19 cellular contexts compared by ENCODE assay signal in the genomic region with DNA sequence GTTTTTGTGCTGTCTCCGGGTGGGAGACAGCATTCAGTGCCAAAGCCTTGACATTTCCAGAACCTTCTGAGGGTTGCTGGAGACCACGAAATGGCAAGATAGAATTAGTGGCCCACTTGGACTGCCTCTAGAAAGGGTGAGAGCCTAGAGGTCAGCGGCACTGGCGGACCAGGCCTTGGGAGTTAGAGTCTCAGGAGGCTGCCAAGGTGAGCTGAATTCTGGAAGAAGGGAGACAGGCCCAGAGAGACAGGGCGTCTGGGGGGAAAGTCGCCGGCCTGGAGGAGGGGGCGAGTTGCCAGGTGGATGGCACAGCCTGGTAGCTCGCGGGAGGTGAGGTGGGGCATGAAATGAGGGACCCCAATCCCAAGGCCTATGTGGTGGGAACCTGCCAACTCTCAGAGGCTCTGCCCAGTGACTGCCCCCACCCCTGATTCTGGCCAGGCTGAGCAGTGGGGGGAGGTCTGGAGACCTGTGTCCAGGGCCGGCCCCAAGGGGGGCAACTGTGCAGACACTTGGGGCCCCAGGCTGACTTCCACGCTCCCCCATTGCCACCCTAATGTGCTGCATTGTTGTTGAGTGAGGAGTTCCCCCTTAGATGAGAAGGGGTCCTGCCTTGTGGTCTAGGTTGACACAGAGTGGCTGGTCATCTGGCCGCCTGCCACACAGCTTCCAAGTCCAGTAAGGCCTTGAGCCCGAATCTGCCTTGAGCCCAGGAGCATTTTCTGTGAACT.
DNase-seq lines count a peak whose midpoint lies in the region; ATAC-seq and TF ChIP-seq lines count a peak whose summit lies in the region.
"Had no signal": no experiment of that assay in that cellular context is flagged by ENCODE, and none has a peak within 500 bp of the region (broad histone marks: within the 10 kb centered on the region; RNA-seq: fewer than 3 reads in every experiment).

No MANE protein-coding gene starts in this region.

- H3K36me3 ChIP-seq in heart left ventricle, result no peaks in the 10 kb centered on the region
- no peaks in the 10 kb centered on the region for H3K36me3 ChIP-seq in colonic mucosa
- no peaks in the 10 kb centered on the region for H3K36me3 ChIP-seq in thyroid gland
- no peaks in the 10 kb centered on the region for H3K36me3 ChIP-seq in A673 (ENCODE audit: insufficient read depth, low read length, poor library complexity, severe bottlenecking)
- H3K36me3 ChIP-seq: left lung had no signal

- intact Hi-C loops in heart left ventricle (cut with DNase I), result no loop called here
- intact Hi-C loops in Right ventricle myocardium inferior (cut with DNase I), result no loop called here
- intact Hi-C loops in colonic mucosa (cut with DNase I), result no loop called here
- intact Hi-C loops in thyroid gland (cut with DNase I), result no loop called here
- intact Hi-C loops in A673 (cut with micrococcal nuclease; ENCODE audit: unreplicated experiment), result no loop called here
- intact Hi-C loops in activated CD4-positive, alpha-beta T cell treated with anti-CD3 and anti-CD28 coated beads for 36 hours (cut with DNase I, micrococcal nuclease), result no loop called here

- peaks cover 46% of the 10 kb centered on the region for H3K4me1 Mint-ChIP-seq in nephron progenitor cell
- H3K4me1 Mint-ChIP-seq in activated CD4-positive, alpha-beta T cell treated with anti-CD3 and anti-CD28 coated beads for 36 hours, result no peaks in the 10 kb centered on the region
- H3K4me1 Mint-ChIP-seq: activated CD8-positive, alpha-beta memory T cell treated with anti-CD3 and anti-CD28 coated beads, Interleukin-2, amount 10 ng/mL, durations not matched to agents 7 days and 5 days; activated T-helper 17 cell treated with anti-CD3 and anti-CD28 coated beads, Interleukin-2, amount 50 U/mL, for 72 hours had no signal

- TF ChIP-seq CTCF in heart left ventricle (IDR thresholded peaks at IDR 0.05) (no peak), colonic mucosa (IDR thresholded peaks at IDR 0.05) (no peak), nephron progenitor cell (IDR thresholded peaks at IDR 0.05) (no peak), thyroid gland (IDR thresholded peaks at IDR 0.05) (no peak), A673 (conservative IDR thresholded peaks at IDR 0.05; ENCODE audit: low read depth, low read length) (no peak)

- H3K4me3 ChIP-seq in heart left ventricle, result no peak overlapping the region
- H3K4me3 ChIP-seq in colonic mucosa, result no peak overlapping the region
- no peak overlapping the region for H3K4me3 ChIP-seq in thyroid gland (replicated peaks in 1 of 3)
- no peak overlapping the region for H3K4me3 ChIP-seq in A673 (ENCODE audit: low read depth, low read length, poor library complexity, severe bottlenecking)
- H3K4me3 ChIP-seq: left lung had no signal

- no TSS peak for BruUV-seq in A673 (replicated peaks; lab: Mats Ljungman, UMichigan)

- POLR2A ChIA-PET in A673 (lab: Charles Lee; ENCODE audit: low non-redundant PET), result no interaction called here
- POLR2A ChIA-PET in activated CD4-positive, alpha-beta T cell treated with anti-CD3 and anti-CD28 coated beads for 36 hours (lab: Charles Lee), result no interaction called here

- peaks cover 33% of the 10 kb centered on the region for H3K27me3 Mint-ChIP-seq in nephron progenitor cell (ENCODE audit: low read depth, poor library complexity)
- H3K27me3 Mint-ChIP-seq in activated CD4-positive, alpha-beta T cell treated with anti-CD3 and anti-CD28 coated beads for 36 hours, result no peaks in the 10 kb centered on the region

- ATAC-seq in heart left ventricle, result no peak
- no peak for ATAC-seq in Right ventricle myocardium inferior
- no peak for ATAC-seq in GM21576 (IDR thresholded peaks at IDR 0.05; ENCODE audit: unreplicated experiment)
- ATAC-seq in activated CD4-positive, alpha-beta T cell treated with anti-CD3 and anti-CD28 coated beads for 36 hours, result no peak
- ATAC-seq: activated CD8-positive, alpha-beta memory T cell treated with anti-CD3 and anti-CD28 coated beads, Interleukin-2, amount 10 ng/mL, durations not matched to agents 7 days and 5 days; activated T-helper 17 cell treated with anti-CD3 and anti-CD28 coated beads, Interleukin-2, amount 50 U/mL, for 72 hours had no signal

- WGBS in heart left ventricle, 4 donors, result 84 to 92% (median 90%) methylated on average over 12 to 14 of the region's 14 CpGs
- WGBS in thyroid gland, 2 donors, result 90 to 94% methylated on average over 11 to 14 of the region's 14 CpGs

- H3K4me1 ChIP-seq in heart left ventricle (peaks cover 0 to 42% (median 29%) of the 10 kb centered on the region in 12 donors), colonic mucosa (peaks cover 2% of the 10 kb centered on the region), thyroid gland (peaks cover 27 to 33% of the 10 kb centered on the region in 2 donors), A673 (ENCODE audit: insufficient read depth, low read length, poor library complexity, severe bottlenecking) (peaks cover 26% of the 10 kb centered on the region)

- TF ChIP-seq POLR2A in heart left ventricle (IDR thresholded peaks at IDR 0.05), result no peak
- TF ChIP-seq POLR2A in thyroid gland (IDR thresholded peaks at IDR 0.05), result no peak

- no peak overlapping the region for H3K4me3 Mint-ChIP-seq in nephron progenitor cell
- H3K4me3 Mint-ChIP-seq in activated CD4-positive, alpha-beta T cell treated with anti-CD3 and anti-CD28 coated beads for 36 hours, result no peak overlapping the region
- H3K4me3 Mint-ChIP-seq: activated CD8-positive, alpha-beta memory T cell treated with anti-CD3 and anti-CD28 coated beads, Interleukin-2, amount 10 ng/mL, durations not matched to agents 7 days and 5 days; activated T-helper 17 cell treated with anti-CD3 and anti-CD28 coated beads, Interleukin-2, amount 50 U/mL, for 72 hours had no signal

- peaks cover 0 to 9% (median 0%) of the 10 kb centered on the region in 9 donors for H3K27me3 ChIP-seq in heart left ventricle
- H3K27me3 ChIP-seq in colonic mucosa, result no peaks in the 10 kb centered on the region
- H3K27me3 ChIP-seq in thyroid gland, result no peaks in the 10 kb centered on the region
- no peaks in the 10 kb centered on the region for H3K27me3 ChIP-seq in A673 (replicated peaks; ENCODE audit: insufficient read depth, low read depth, low read length, poor library complexity)

- CTCF ChIA-PET in A673 (lab: Charles Lee), result no interaction called here
- CTCF ChIA-PET in activated CD4-positive, alpha-beta T cell treated with anti-CD3 and anti-CD28 coated beads for 36 hours (lab: Charles Lee), result interaction anchor here (0.6 kb wide), 1 partner anchor 11 kb away, joined by 3 read pairs; no protein-coding TSS in a partner anchor

- H3K9me3 Mint-ChIP-seq in nephron progenitor cell, result no peaks in the 10 kb centered on the region
- no peaks in the 10 kb centered on the region for H3K9me3 Mint-ChIP-seq in activated CD4-positive, alpha-beta T cell treated with anti-CD3 and anti-CD28 coated beads for 36 hours (ENCODE audit: low read depth)
- H3K9me3 Mint-ChIP-seq: activated T-helper 17 cell treated with anti-CD3 and anti-CD28 coated beads, Interleukin-2, amount 50 U/mL, for 72 hours had no signal

- peak in 1 of 5 donors; percentile 38 for DNase-seq in heart left ventricle
- DNase-seq in Right ventricle myocardium inferior (ENCODE audit: missing footprints), result no peak
- peak; percentile 25 for DNase-seq in colonic mucosa
- no peak for DNase-seq in nephron progenitor cell
- no peak for DNase-seq in thyroid gland
- DNase-seq in A673 (ENCODE audit: low spot score), result no peak
- no peak for DNase-seq in activated CD4-positive, alpha-beta T cell treated with anti-CD3 and anti-CD28 coated beads for 36 hours
- DNase-seq: 8988T; activated CD8-positive, alpha-beta memory T cell treated with anti-CD3 and anti-CD28 coated beads, Interleukin-2, amount 10 ng/mL, durations not matched to agents 7 days and 5 days; amygdala; DMS 273 treated with DMSO at 0.1 percent for 48 hours; GDM1; left lung; NCI-H69; OCI-M1; stimulated activated CD4-positive, alpha-beta T cell treated with anti-CD3 and anti-CD28 coated beads, Interleukin-12 subunit alpha, Interleukin-12 subunit beta, amount 100 ng/mL, for 4 hours; T1000 had no signal

- peak overlapping the region; percentile 11 for H3K27ac Mint-ChIP-seq in nephron progenitor cell
- no peak overlapping the region for H3K27ac Mint-ChIP-seq in activated CD4-positive, alpha-beta T cell treated with anti-CD3 and anti-CD28 coated beads for 36 hours
- H3K27ac Mint-ChIP-seq: activated CD8-positive, alpha-beta memory T cell treated with anti-CD3 and anti-CD28 coated beads, Interleukin-2, amount 10 ng/mL, durations not matched to agents 7 days and 5 days; activated T-helper 17 cell treated with anti-CD3 and anti-CD28 coated beads, Interleukin-2, amount 50 U/mL, for 72 hours had no signal

- no peak overlapping the region for H3K9ac ChIP-seq in colonic mucosa (ENCODE audit: low read depth in 2 of 2, low read length in 2 of 2)

- no peaks in the 10 kb centered on the region for H3K9me3 ChIP-seq in heart left ventricle
- no peaks in the 10 kb centered on the region for H3K9me3 ChIP-seq in colonic mucosa
- no peaks in the 10 kb centered on the region for H3K9me3 ChIP-seq in thyroid gland
- no peaks in the 10 kb centered on the region for H3K9me3 ChIP-seq in A673 (ENCODE audit: low read depth, low read length, poor library complexity, severe bottlenecking)
- H3K9me3 ChIP-seq: left lung had no signal

- H3K27ac ChIP-seq in heart left ventricle (peak overlapping the region in 8 of 12 donors; percentile 56 to 86 (median 80)), colonic mucosa (no peak overlapping the region), thyroid gland (peak overlapping the region in 2 of 3 donors; percentile 84 to 92), A673 (ENCODE audit: low read depth, low read length, poor library complexity, severe bottlenecking) (no peak overlapping the region)

- H3K36me3 Mint-ChIP-seq in nephron progenitor cell (ENCODE audit: low read depth), result no peaks in the 10 kb centered on the region
- H3K36me3 Mint-ChIP-seq in activated CD4-positive, alpha-beta T cell treated with anti-CD3 and anti-CD28 coated beads for 36 hours (ENCODE audit: low read depth), result no peaks in the 10 kb centered on the region
- H3K36me3 Mint-ChIP-seq: activated CD8-positive, alpha-beta memory T cell treated with anti-CD3 and anti-CD28 coated beads, Interleukin-2, amount 10 ng/mL, durations not matched to agents 7 days and 5 days had no signal

Comparison
In these comparisons a context has a peak if more than half of its experiments do, and no peak if none do; other contexts are left out.
1. H3K27ac ChIP-seq: peak in heart left ventricle (8 of 12) and thyroid gland (2 of 3); none in colonic mucosa (single experiment) and A673 (single experiment).